ENCODE assay signal across 8 cellular contexts in genomic region chr6:40205801-40206200, GRCh38.
"Had no signal": no experiment of that assay in that cellular context is flagged by ENCODE, and none has a peak within 500 bp of the region (broad histone marks: within the 10 kb centered on the region; RNA-seq: fewer than 3 reads in every experiment).

No MANE protein-coding gene starts in this region.

- H3K4me3 ChIP-seq: GM12878 had no signal

- ATAC-seq: GM12878 had no signal

- DNase-seq: GDM1, GF-D8 had no signal

- FAIRE-seq: G401.6, GM12878, GM12891, GM12892, GM18507, GM19239 had no signal
